18 cellular contexts compared by ENCODE assay signal in genomic region chr12:91633734-91634357, GRCh38.
"Had no signal": no experiment of that assay in that cellular context is flagged by ENCODE, and none has a peak within 500 bp of the region (broad histone marks: within the 10 kb centered on the region; RNA-seq: fewer than 3 reads in every experiment).

No MANE protein-coding gene starts in this region.

- DNase-seq: activated CD8-positive, alpha-beta T cell treated with anti-CD3 and anti-CD28 coated beads for 36 hours; activated naive CD4-positive, alpha-beta T cell treated with Interleukin-2 at 50 U/mL for 16 hours; cortex of kidney; effector CD4-positive, alpha-beta T cell; foreskin keratinocyte; glutamatergic neuron; hypothalamus; kidney glomerular epithelial cell; occipital lobe; SJCRH30; stimulated activated naive B cell treated with anti-CD40 and anti-IgM and Interleukin-4, amounts not matched to agents 10 μg/mL and 1 μg/mL and 100 μg/mL, for 72 hours; T-helper 17 cell; transverse colon had no signal

- H3K9me3 Mint-ChIP-seq: stimulated activated naive B cell treated with anti-CD40 and anti-IgM and Interleukin-4, amounts not matched to agents 10 μg/mL and 1 μg/mL and 100 μg/mL, for 72 hours had no signal

- ATAC-seq: activated CD8-positive, alpha-beta T cell treated with anti-CD3 and anti-CD28 coated beads for 36 hours; foreskin keratinocyte; psoas muscle; sciatic nerve; stimulated activated naive B cell treated with anti-CD40 and anti-IgM and Interleukin-4, amounts not matched to agents 10 μg/mL and 1 μg/mL and 100 μg/mL, for 72 hours; T-helper 17 cell; WTC11 had no signal

- FAIRE-seq: endothelial cell of umbilical vein had no signal

- H3K27ac Mint-ChIP-seq: activated CD8-positive, alpha-beta T cell treated with anti-CD3 and anti-CD28 coated beads for 36 hours; nephron; stimulated activated naive B cell treated with anti-CD40 and anti-IgM and Interleukin-4, amounts not matched to agents 10 μg/mL and 1 μg/mL and 100 μg/mL, for 72 hours; T-helper 17 cell; WTC11 had no signal

- H3K27me3 ChIP-seq: foreskin keratinocyte, SJCRH30, transverse colon had no signal

- H3K36me3 Mint-ChIP-seq: stimulated activated naive B cell treated with anti-CD40 and anti-IgM and Interleukin-4, amounts not matched to agents 10 μg/mL and 1 μg/mL and 100 μg/mL, for 72 hours had no signal

- H3K9me3 ChIP-seq: psoas muscle, SJCRH30, transverse colon had no signal

- H3K36me3 ChIP-seq: SJCRH30, transverse colon had no signal

- H3K4me3 Mint-ChIP-seq: activated CD8-positive, alpha-beta T cell treated with anti-CD3 and anti-CD28 coated beads for 36 hours; nephron; stimulated activated naive B cell treated with anti-CD40 and anti-IgM and Interleukin-4, amounts not matched to agents 10 μg/mL and 1 μg/mL and 100 μg/mL, for 72 hours; T-helper 17 cell; WTC11 had no signal

- H3K27me3 Mint-ChIP-seq: activated CD8-positive, alpha-beta T cell treated with anti-CD3 and anti-CD28 coated beads for 36 hours; T-helper 17 cell had no signal

- H3K4me1 Mint-ChIP-seq: stimulated activated naive B cell treated with anti-CD40 and anti-IgM and Interleukin-4, amounts not matched to agents 10 μg/mL and 1 μg/mL and 100 μg/mL, for 72 hours; T-helper 17 cell had no signal

- H3K27ac ChIP-seq: foreskin keratinocyte, psoas muscle, SJCRH30, transverse colon had no signal

- H3K4me3 ChIP-seq: psoas muscle, SJCRH30, transverse colon had no signal

- H3K4me1 ChIP-seq: foreskin keratinocyte, psoas muscle had no signal
